15 cellular contexts compared by ENCODE assay signal in the genomic region with DNA sequence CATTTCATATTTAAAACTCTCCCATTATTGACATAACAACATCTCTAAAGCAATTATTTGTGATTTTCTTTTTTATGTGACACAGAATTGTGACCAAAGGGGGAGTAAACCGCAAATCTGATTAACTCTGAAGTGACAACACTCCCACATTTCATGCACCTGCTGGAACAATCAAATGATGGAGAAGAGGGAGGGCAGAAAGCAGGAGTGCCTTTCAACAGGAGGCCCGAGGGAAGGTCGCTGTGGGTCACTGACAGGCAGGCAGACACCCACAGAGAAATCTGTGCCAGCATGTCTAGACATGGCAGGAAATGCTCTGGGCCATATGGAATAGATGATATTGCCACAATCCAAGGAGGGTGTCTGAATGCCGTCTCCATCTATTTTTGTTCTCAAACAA.
A peak's percentile ranks its signal among the peaks of the same experiment; 100 is the strongest.
DNase-seq lines count a peak whose midpoint lies in the region; ATAC-seq, FAIRE-seq and TF ChIP-seq lines count a peak whose summit lies in the region.
"Had no signal": no experiment of that assay in that cellular context is flagged by ENCODE, and none has a peak within 500 bp of the region (broad histone marks: within the 10 kb centered on the region; RNA-seq: fewer than 3 reads in every experiment).

No MANE protein-coding gene starts in this region.

- no peak overlapping the region for H3K4me3 ChIP-seq in dorsolateral prefrontal cortex
- H3K4me3 ChIP-seq: vagina had no signal

- DNase-seq in NCI-H82 (lab: John Stamatoyannopoulos, UW) (peak; percentile 24), NCI-H82 treated with DMSO at 0.1 percent for 48 hours (lab: John Stamatoyannopoulos, UW; ENCODE audit: unreplicated experiment) (no peak), NCI-H510A (lab: John Stamatoyannopoulos, UW) (peak; percentile 53), dorsolateral prefrontal cortex (no peak), urothelium cell line (ENCODE audit: low spot score) (peak; percentile 16)
- DNase-seq in activated T-cell treated with anti-CD3 and anti-CD28 coated beads, Interleukin-2, amount 50 U/mL, for 4 hours = no peak
- DNase-seq: activated naive CD8-positive, alpha-beta T cell treated with anti-CD3 and anti-CD28 coated beads, Interleukin-2, amount 10 ng/mL, durations not matched to agents 7 days and 5 days; DND-41; mesendoderm; PC-3 had no signal

- intact Hi-C loops in dorsolateral prefrontal cortex (cut with DNase I) = loop anchor here in 1 of 2 donors (10.0 kb wide), 1 partner anchor 214 kb away; no protein-coding TSS in a partner anchor

- H3K4me3 Mint-ChIP-seq in activated T-cell treated with anti-CD3 and anti-CD28 coated beads, Interleukin-2, amount 50 U/mL, for 4 hours = no peak overlapping the region
- H3K4me3 Mint-ChIP-seq: activated naive CD8-positive, alpha-beta T cell treated with anti-CD3 and anti-CD28 coated beads, Interleukin-2, amount 10 ng/mL, durations not matched to agents 7 days and 5 days had no signal

- no peaks in the 10 kb centered on the region for H3K27me3 ChIP-seq in dorsolateral prefrontal cortex
- H3K27me3 ChIP-seq: vagina had no signal

- H3K4me1 Mint-ChIP-seq in activated T-cell treated with anti-CD3 and anti-CD28 coated beads, Interleukin-2, amount 50 U/mL, for 4 hours (ENCODE audit: low read depth) = no peaks in the 10 kb centered on the region
- H3K4me1 Mint-ChIP-seq: activated naive CD8-positive, alpha-beta T cell treated with anti-CD3 and anti-CD28 coated beads, Interleukin-2, amount 10 ng/mL, durations not matched to agents 7 days and 5 days had no signal

- no peaks in the 10 kb centered on the region for H3K9me3 Mint-ChIP-seq in activated T-cell treated with anti-CD3 and anti-CD28 coated beads, Interleukin-2, amount 50 U/mL, for 4 hours
- H3K9me3 Mint-ChIP-seq: activated naive CD8-positive, alpha-beta T cell treated with anti-CD3 and anti-CD28 coated beads, Interleukin-2, amount 10 ng/mL, durations not matched to agents 7 days and 5 days had no signal

- peaks cover 2% of the 10 kb centered on the region for H3K27me3 Mint-ChIP-seq in activated T-cell treated with anti-CD3 and anti-CD28 coated beads, Interleukin-2, amount 50 U/mL, for 4 hours (ENCODE audit: low read depth)

- TF ChIP-seq CTCF in dorsolateral prefrontal cortex (IDR thresholded peaks at IDR 0.05 in 54 of 56, conservative IDR thresholded peaks at IDR 0.05 in 2 of 56; ENCODE audit: low read depth in 1 of 56, partially characterized antibody in 56 of 56) = no peak

- H3K27ac ChIP-seq in dorsolateral prefrontal cortex = peak overlapping the region in 35 of 59 donors; percentile 1 to 85 (median 48)
- H3K27ac ChIP-seq: vagina had no signal

- no peaks in the 10 kb centered on the region for H3K36me3 Mint-ChIP-seq in activated T-cell treated with anti-CD3 and anti-CD28 coated beads, Interleukin-2, amount 50 U/mL, for 4 hours (ENCODE audit: insufficient read depth)
- H3K36me3 Mint-ChIP-seq: activated naive CD8-positive, alpha-beta T cell treated with anti-CD3 and anti-CD28 coated beads, Interleukin-2, amount 10 ng/mL, durations not matched to agents 7 days and 5 days had no signal

- no peak for ATAC-seq in GM19452 (IDR thresholded peaks at IDR 0.05; ENCODE audit: unreplicated experiment)
- ATAC-seq in activated T-cell treated with anti-CD3 and anti-CD28 coated beads, Interleukin-2, amount 50 U/mL, for 4 hours = no peak
- ATAC-seq in GM18511 (IDR thresholded peaks at IDR 0.05; ENCODE audit: unreplicated experiment) = no peak
- ATAC-seq: PC-3 had no signal

- no peak for FAIRE-seq in urothelium cell line (lab: Jason Lieb, UNC)
- FAIRE-seq: GM12891, HTR-8/SVneo had no signal

Comparison
In these comparisons a context has a peak if more than half of its experiments do, and no peak if none do; other contexts are left out.
1. DNase-seq: peak in NCI-H82 (single experiment), NCI-H510A (single experiment) and urothelium cell line (single experiment); none in NCI-H82 treated with DMSO at 0.1 percent for 48 hours (single experiment), dorsolateral prefrontal cortex (0 of 10) and activated T-cell treated with anti-CD3 and anti-CD28 coated beads, Interleukin-2, amount 50 U/mL, for 4 hours (single experiment).